14 cellular contexts compared by ENCODE assay signal in genomic region chr4:22552802-22553201, GRCh38.
"Had no signal": no experiment of that assay in that cellular context is flagged by ENCODE, and none has a peak within 500 bp of the region (broad histone marks: within the 10 kb centered on the region; RNA-seq: fewer than 3 reads in every experiment).

No MANE protein-coding gene starts in this region.

- ATAC-seq: gastroesophageal sphincter; stimulated activated effector memory CD8-positive, alpha-beta T cell treated with anti-CD3 and anti-CD28 coated beads, Interleukin-12 subunit alpha, Interleukin-12 subunit beta, amount 100 ng/mL, for 72 hours had no signal

- DNase-seq: activated CD4-positive, alpha-beta T cell treated with anti-CD3 and anti-CD28 coated beads, Interleukin-2, amount 10 ng/mL, durations not matched to agents 7 days and 5 days; activated CD4-positive, CD25-positive, alpha-beta regulatory T cell; activated naive CD4-positive, alpha-beta T cell treated with anti-CD3 and anti-CD28 coated beads, Interleukin-2, amount 50 U/mL, for 16 hours; activated T-cell treated with anti-CD3 and anti-CD28 coated beads, Interleukin-2, amount 50 U/mL, for 1 hour; adrenal gland; caudate nucleus; effector CD4-positive, alpha-beta T cell; kidney glomerular epithelial cell; midbrain; naive B cell; T1000; thyroid gland had no signal
